ENCODE assay signal across 10 cellular contexts in the genomic region with DNA sequence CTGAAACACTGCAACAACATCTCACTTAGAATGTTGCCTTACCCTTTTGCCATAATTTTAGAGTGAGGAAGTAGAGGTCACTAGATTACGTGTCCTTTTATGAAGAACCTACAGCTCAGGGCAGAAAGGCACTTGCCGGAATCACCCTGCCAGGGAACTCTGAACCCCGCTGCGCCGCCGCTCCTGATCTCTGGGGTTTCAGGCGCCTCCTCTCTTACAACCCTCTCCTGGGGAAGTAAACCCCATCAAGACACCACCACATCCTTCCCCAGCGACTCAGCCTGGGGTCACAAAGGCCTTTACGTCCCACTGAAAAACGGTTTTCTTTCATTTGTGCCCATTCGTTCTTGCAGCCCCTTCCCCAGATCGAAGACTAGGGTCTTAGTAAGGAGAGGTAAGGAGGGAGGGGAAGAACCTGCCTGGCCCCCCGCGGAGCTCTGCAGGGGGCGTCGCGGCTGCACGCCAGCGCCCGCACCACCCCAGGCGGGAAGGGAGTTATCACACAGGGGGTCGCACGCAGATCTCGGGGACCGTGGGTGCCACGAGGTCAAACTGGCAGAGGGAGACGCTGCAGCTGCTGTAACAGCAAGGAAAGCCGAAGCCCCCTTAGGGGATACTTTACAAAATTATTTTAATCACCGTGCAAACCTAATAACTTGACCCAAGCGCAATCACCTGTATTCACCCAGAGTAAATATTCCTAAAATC. TPM values are rescaled to one million over a fixed set of nuclear protein-coding genes. Genes with fewer than 3 reads are reported as not detected.
DNase-seq lines count a peak whose midpoint lies in the region; FAIRE-seq and TF ChIP-seq lines count a peak whose summit lies in the region.
"Had no signal": no experiment of that assay in that cellular context is flagged by ENCODE, and none has a peak within 500 bp of the region (broad histone marks: within the 10 kb centered on the region; RNA-seq: fewer than 3 reads in every experiment).

No MANE protein-coding gene starts in this region.

- no peak for TF ChIP-seq CTCF in astrocyte (IDR thresholded peaks at IDR 0.05; ENCODE audit: insufficient read depth, low read depth, low read length)
- TF ChIP-seq CTCF in mesothelial cell of epicardium (IDR thresholded peaks at IDR 0.05; ENCODE audit: unreplicated experiment): no peak
- TF ChIP-seq CTCF in tibial artery (IDR thresholded peaks at IDR 0.05): no peak

- H3K79me2 ChIP-seq in astrocyte (ENCODE audit: insufficient read depth, low read length): no peaks in the 10 kb centered on the region

- no peak overlapping the region for H2AFZ ChIP-seq in astrocyte (ENCODE audit: low read depth, low read length)
- H2AFZ ChIP-seq: PC-9 had no signal

- H3K4me2 ChIP-seq in astrocyte (ENCODE audit: low read length): peak overlapping the region; percentile 78
- H3K4me2 ChIP-seq: PC-9 had no signal

- DNase-seq in activated naive CD4-positive, alpha-beta T cell treated with anti-CD3 and anti-CD28 coated beads, Interleukin-2, amount 10 ng/mL, durations not matched to agents 7 days and 5 days: peak; percentile 31
- DNase-seq in activated naive CD4-positive, alpha-beta T cell treated with anti-CD3 and anti-CD28 coated beads, Interleukin-2, amount 50 U/mL, for 16 hours: no peak
- DNase-seq in astrocyte (ENCODE audit: low read depth) (no peak), mesothelial cell of epicardium (ENCODE audit: low spot score in 2 of 2, unreplicated experiment in 2 of 2) (no peak), tibial artery (no peak), DMS53 (lab: John Stamatoyannopoulos, UW) (no peak), KG1 (lab: John Stamatoyannopoulos, UW) (no peak)
- DNase-seq in activated CD4-positive, CD25-positive, alpha-beta regulatory T cell (lab: John Stamatoyannopoulos, UW): no peak
- DNase-seq: activated gamma-delta T cell, PC-9 had no signal

- H3K27ac ChIP-seq in astrocyte (ENCODE audit: low read depth, low read length) (no peak overlapping the region), tibial artery (no peak overlapping the region)
- H3K27ac ChIP-seq: PC-9 had no signal

- H3K4me1 ChIP-seq in astrocyte (ENCODE audit: insufficient read depth, low read length) (peaks cover 5% of the 10 kb centered on the region), tibial artery (peaks cover 0 to 45% (median 24%) of the 10 kb centered on the region in 4 donors)

- peak overlapping the region; percentile 59 for H3K4me3 Mint-ChIP-seq in activated naive CD4-positive, alpha-beta T cell treated with anti-CD3 and anti-CD28 coated beads, Interleukin-2, amount 10 ng/mL, durations not matched to agents 7 days and 5 days
- H3K4me3 Mint-ChIP-seq in astrocyte (ENCODE audit: unreplicated experiment) (peak overlapping the region; percentile 81), mesothelial cell of epicardium (peak overlapping the region; percentile 59)

- H3K36me3 Mint-ChIP-seq in activated naive CD4-positive, alpha-beta T cell treated with anti-CD3 and anti-CD28 coated beads, Interleukin-2, amount 10 ng/mL, durations not matched to agents 7 days and 5 days: no peaks in the 10 kb centered on the region
- peaks cover 3% of the 10 kb centered on the region for H3K36me3 Mint-ChIP-seq in astrocyte (ENCODE audit: low read depth, unreplicated experiment)
- H3K36me3 Mint-ChIP-seq in mesothelial cell of epicardium: no peaks in the 10 kb centered on the region

- no peaks in the 10 kb centered on the region for H4K20me1 ChIP-seq in astrocyte (ENCODE audit: insufficient read depth, low read length)

- no peak for FAIRE-seq in astrocyte (lab: Jason Lieb, UNC)

- H3K27me3 Mint-ChIP-seq in activated naive CD4-positive, alpha-beta T cell treated with anti-CD3 and anti-CD28 coated beads, Interleukin-2, amount 10 ng/mL, durations not matched to agents 7 days and 5 days: peaks cover 89% of the 10 kb centered on the region
- H3K27me3 Mint-ChIP-seq in astrocyte (ENCODE audit: low read depth, unreplicated experiment) (peaks cover 54% of the 10 kb centered on the region), mesothelial cell of epicardium (ENCODE audit: low read depth) (peaks cover 90% of the 10 kb centered on the region)

- H3K9me3 ChIP-seq in astrocyte (ENCODE audit: insufficient read depth, low read depth, low read length) (no peaks in the 10 kb centered on the region), tibial artery (no peaks in the 10 kb centered on the region)

- H3K27me3 ChIP-seq in astrocyte (ENCODE audit: insufficient read depth, low read length) (peaks cover 48% of the 10 kb centered on the region), tibial artery (no peaks in the 10 kb centered on the region)

- H3K36me3 ChIP-seq in astrocyte (ENCODE audit: insufficient read depth, low read length) (no peaks in the 10 kb centered on the region), tibial artery (no peaks in the 10 kb centered on the region)

- no peak overlapping the region for H3K9ac ChIP-seq in astrocyte (ENCODE audit: low read length)

- H3K4me1 Mint-ChIP-seq in activated naive CD4-positive, alpha-beta T cell treated with anti-CD3 and anti-CD28 coated beads, Interleukin-2, amount 10 ng/mL, durations not matched to agents 7 days and 5 days: peaks cover 20% of the 10 kb centered on the region
- H3K4me1 Mint-ChIP-seq in astrocyte (ENCODE audit: low read depth, unreplicated experiment) (no peaks in the 10 kb centered on the region), mesothelial cell of epicardium (peaks cover 18% of the 10 kb centered on the region)

- CTCF ChIA-PET in activated naive CD4-positive, alpha-beta T cell treated with anti-CD3 and anti-CD28 coated beads, Interleukin-2, amount 10 ng/mL, durations not matched to agents 7 days and 5 days (lab: Charles Lee): interaction anchor here (0.7 to 1.3 kb wide), 4 partner anchors 18 to 205 kb away, joined by 3 to 5 read pairs (median 3); no protein-coding TSS in a partner anchor

- peak overlapping the region; percentile 59 for H3K27ac Mint-ChIP-seq in activated naive CD4-positive, alpha-beta T cell treated with anti-CD3 and anti-CD28 coated beads, Interleukin-2, amount 10 ng/mL, durations not matched to agents 7 days and 5 days
- H3K27ac Mint-ChIP-seq in astrocyte (ENCODE audit: unreplicated experiment): no peak overlapping the region
- H3K27ac Mint-ChIP-seq in mesothelial cell of epicardium: no peak overlapping the region

- intact Hi-C loops in tibial artery (cut with DNase I; ENCODE audit: low total_unique reads): loop anchor here (2.0 to 5.0 kb wide), 2 partner anchors 25 to 34 kb away; no protein-coding TSS in a partner anchor

- H3K9me3 Mint-ChIP-seq in activated naive CD4-positive, alpha-beta T cell treated with anti-CD3 and anti-CD28 coated beads, Interleukin-2, amount 10 ng/mL, durations not matched to agents 7 days and 5 days: peaks cover 2% of the 10 kb centered on the region
- H3K9me3 Mint-ChIP-seq in astrocyte (ENCODE audit: unreplicated experiment) (peaks cover 2% of the 10 kb centered on the region), mesothelial cell of epicardium (peaks cover 10% of the 10 kb centered on the region)

- H3K4me3 ChIP-seq in astrocyte (ENCODE audit: insufficient read depth, low read depth, low read length) (no peak overlapping the region), tibial artery (peak overlapping the region; percentile 62 to 84)
- H3K4me3 ChIP-seq: PC-9 had no signal

RNA-seq across cellular contexts. Expression of gene HLF, which starts 1.0 kb away (rescaled TPM):
- 0.07 TPM in 1 of 2 replicates, not detected in the other for total RNA-seq in astrocyte
- 0.93 to 1.5 TPM (median 1.3 TPM) in 3 replicates for total RNA-seq in mesothelial cell of epicardium
- total RNA-seq: PC-9 had no signal
